In the genomic region with DNA sequence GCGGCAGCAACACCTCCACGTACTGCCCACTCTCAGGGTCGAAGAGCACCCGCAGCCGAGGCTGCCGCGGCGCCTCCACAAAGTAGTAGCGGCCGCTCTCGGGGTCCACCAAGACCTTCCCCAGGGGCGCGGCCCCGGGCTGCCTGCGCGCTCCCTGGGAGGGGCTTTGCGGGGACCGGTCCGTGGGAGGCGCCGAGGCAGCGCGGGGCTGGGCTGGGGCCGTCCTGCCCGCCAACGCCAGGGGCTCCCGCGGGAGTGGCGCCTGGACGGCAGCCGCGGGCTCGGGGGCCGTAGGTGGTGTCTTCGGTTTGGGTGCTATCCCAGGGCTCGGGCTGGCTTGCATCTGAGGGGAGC, we compare ENCODE assay signal across 8 cellular contexts. TPM values are rescaled to one million over a fixed set of nuclear protein-coding genes. Genes with fewer than 3 reads are reported as not detected.
DNase-seq lines count a peak whose midpoint lies in the region; ATAC-seq, FAIRE-seq and TF ChIP-seq lines count a peak whose summit lies in the region.
"Had no signal": no experiment of that assay in that cellular context is flagged by ENCODE, and none has a peak within 500 bp of the region (broad histone marks: within the 10 kb centered on the region; RNA-seq: fewer than 3 reads in every experiment).

No MANE protein-coding gene starts in this region.

- H3K4me1 ChIP-seq in MM.1S (ENCODE audit: low read length) (peaks cover 26% of the 10 kb centered on the region), endothelial cell of umbilical vein (ENCODE audit: control insufficient read depth, extremely low read depth, insufficient read depth, low read length) (peaks cover 12% of the 10 kb centered on the region)

- H3K27ac ChIP-seq in MM.1S (ENCODE audit: low read length) = peak overlapping the region; percentile 98; the same call in 1 of the 2 replicates
- no peak overlapping the region for H3K27ac ChIP-seq in endothelial cell of umbilical vein (ENCODE audit: insufficient read depth, low read depth, low read length)

- no peaks in the 10 kb centered on the region for H3K9me3 ChIP-seq in MM.1S (replicated peaks; ENCODE audit: insufficient read depth, low read length)
- H3K9me3 ChIP-seq in endothelial cell of umbilical vein (replicated peaks; ENCODE audit: control insufficient read depth, insufficient read depth, low read length) = no peaks in the 10 kb centered on the region

- H3K9me2 ChIP-seq in MM.1S (replicated peaks; ENCODE audit: insufficient read depth, low read length) = no peaks in the 10 kb centered on the region

- no peak for TF ChIP-seq CTCF in MM.1S (IDR thresholded peaks at IDR 0.05; ENCODE audit: low read length)
- TF ChIP-seq CTCF in endothelial cell of umbilical vein (IDR thresholded peaks at IDR 0.05; ENCODE audit: extremely low read depth in 1 of 2, insufficient read depth in 1 of 2, low read depth in 1 of 2, low read length in 2 of 2) = no peak

- peak overlapping the region; percentile 96 for H3K9ac ChIP-seq in MM.1S (ENCODE audit: low read length)
- H3K9ac ChIP-seq in endothelial cell of umbilical vein (replicated peaks; ENCODE audit: extremely low read depth, insufficient read depth, low read length) = peak overlapping the region; percentile 10

- H3K36me3 ChIP-seq in MM.1S (replicated peaks; ENCODE audit: insufficient read depth, low read length) (no peaks in the 10 kb centered on the region), endothelial cell of umbilical vein (ENCODE audit: control insufficient read depth in 2 of 2, extremely low read depth in 1 of 2, insufficient read depth in 2 of 2, low read length in 2 of 2) (no peaks in the 10 kb centered on the region)

- H3K9me1 ChIP-seq in endothelial cell of umbilical vein (replicated peaks; ENCODE audit: control insufficient read depth, extremely low read depth, insufficient read depth, low read length) = no peaks in the 10 kb centered on the region

- H3K4me3 Mint-ChIP-seq in stimulated activated effector memory CD8-positive, alpha-beta T cell treated with anti-CD3 and anti-CD28 coated beads, Interleukin-12 subunit alpha, Interleukin-12 subunit beta, amount 100 ng/mL, for 72 hours = peak overlapping the region; percentile 99

- ATAC-seq in GM19351 (IDR thresholded peaks at IDR 0.05; ENCODE audit: unreplicated experiment) (peak; percentile 12), GM18909 (IDR thresholded peaks at IDR 0.05; ENCODE audit: poor library complexity, unreplicated experiment) (no peak)
- no peak for ATAC-seq in stimulated activated effector memory CD8-positive, alpha-beta T cell treated with anti-CD3 and anti-CD28 coated beads, Interleukin-12 subunit alpha, Interleukin-12 subunit beta, amount 100 ng/mL, for 72 hours

- no peak for FAIRE-seq in endothelial cell of umbilical vein (lab: Jason Lieb, UNC)

- BruUV-seq in endothelial cell of umbilical vein (replicated peaks; lab: Mats Ljungman, UMichigan) = no TSS peak

- intact Hi-C loops in endothelial cell of umbilical vein (cut with micrococcal nuclease) = loop anchor here (2.0 to 5.0 kb wide), 2 partner anchors 100 to 814 kb away; partner anchors contain the start of gene MATR3

- CTCF ChIA-PET in endothelial cell of umbilical vein (lab: Charles Lee) = interaction anchor here (0.7 to 2.1 kb wide), 9 partner anchors 9 to 817 kb away, joined by 3 to 7 read pairs (median 3); partner anchors contain the start of genes MATR3 and PAIP2

- H3K79me2 ChIP-seq in MM.1S (ENCODE audit: low read length) (peaks cover 80% of the 10 kb centered on the region), endothelial cell of umbilical vein (ENCODE audit: control insufficient read depth, insufficient read depth, low read length) (no peaks in the 10 kb centered on the region)

- H3F3A ChIP-seq in MM.1S (ENCODE audit: insufficient read depth, low read length) = peaks cover 55% of the 10 kb centered on the region

- peak overlapping the region; percentile 99 for H3K27ac Mint-ChIP-seq in stimulated activated effector memory CD8-positive, alpha-beta T cell treated with anti-CD3 and anti-CD28 coated beads, Interleukin-12 subunit alpha, Interleukin-12 subunit beta, amount 100 ng/mL, for 72 hours

- peak overlapping the region; percentile 60 for H2AFZ ChIP-seq in MM.1S (ENCODE audit: low read length)
- peak overlapping the region; percentile 64 for H2AFZ ChIP-seq in endothelial cell of umbilical vein (ENCODE audit: low read depth, low read length)

- peaks cover 62% of the 10 kb centered on the region for H3K36me3 Mint-ChIP-seq in stimulated activated effector memory CD8-positive, alpha-beta T cell treated with anti-CD3 and anti-CD28 coated beads, Interleukin-12 subunit alpha, Interleukin-12 subunit beta, amount 100 ng/mL, for 72 hours

- H3K4me2 ChIP-seq in MM.1S (ENCODE audit: low read depth, low read length) (peak overlapping the region; percentile 98), endothelial cell of umbilical vein (ENCODE audit: insufficient read depth, low read length) (peak overlapping the region; percentile 52)

- dilution Hi-C loops in endothelial cell of umbilical vein (cut with MboI; ENCODE audit: extremely low pct_ligation_motif_present, low sequenced_read_pairs) = no loop called here

- POLR2A ChIA-PET in endothelial cell of umbilical vein (lab: Charles Lee) = interaction anchor here (1.3 kb wide), 1 partner anchor 50 kb away, joined by 3 read pairs; the partner anchor contains the start of gene PAIP2

- no peak for TF ChIP-seq POLR2A in endothelial cell of umbilical vein (IDR thresholded peaks at IDR 0.05; ENCODE audit: low read depth, low read length)

- H3K27me3 ChIP-seq in MM.1S (replicated peaks; ENCODE audit: insufficient read depth, low read length) (no peaks in the 10 kb centered on the region), endothelial cell of umbilical vein (ENCODE audit: control insufficient read depth in 2 of 2, insufficient read depth in 2 of 2, low read length in 2 of 2) (peaks cover 7 to 14% of the 10 kb centered on the region in 2 experiments)

- peak overlapping the region; percentile 74 for H3K4me3 ChIP-seq in MM.1S (ENCODE audit: low read length)
- peak overlapping the region in 1 of 3 experiments; percentile 15 for H3K4me3 ChIP-seq in endothelial cell of umbilical vein (replicated peaks in 1 of 3; ENCODE audit: insufficient read depth in 1 of 3, low read depth in 1 of 3, low read length in 3 of 3)

- H4K20me1 ChIP-seq in MM.1S (ENCODE audit: insufficient read depth, low read length) (no peaks in the 10 kb centered on the region), endothelial cell of umbilical vein (replicated peaks; ENCODE audit: control insufficient read depth, extremely low read depth, insufficient read depth, low read length) (no peaks in the 10 kb centered on the region)

- H3K9me3 Mint-ChIP-seq in stimulated activated effector memory CD8-positive, alpha-beta T cell treated with anti-CD3 and anti-CD28 coated beads, Interleukin-12 subunit alpha, Interleukin-12 subunit beta, amount 100 ng/mL, for 72 hours = no peaks in the 10 kb centered on the region

- DNase-seq in MM.1S = no peak
- DNase-seq in endothelial cell of umbilical vein (ENCODE audit: low read depth, low spot score) = no peak
- DNase-seq in stimulated activated effector memory CD8-positive, alpha-beta T cell treated with anti-CD3 and anti-CD28 coated beads, Interleukin-12 subunit alpha, Interleukin-12 subunit beta, amount 100 ng/mL, for 72 hours (ENCODE audit: low spot score in 2 of 2) = no peak
- DNase-seq in GDM1 (lab: John Stamatoyannopoulos, UW) = no peak
- no peak for DNase-seq in dedifferentiated amniotic fluid mesenchymal stem cell (ENCODE audit: extremely low spot score)

- H3K4me1 Mint-ChIP-seq in stimulated activated effector memory CD8-positive, alpha-beta T cell treated with anti-CD3 and anti-CD28 coated beads, Interleukin-12 subunit alpha, Interleukin-12 subunit beta, amount 100 ng/mL, for 72 hours = peaks cover 72% of the 10 kb centered on the region

RNA-seq across cellular contexts. Expression of gene MZB1, which starts 2.6 kb away (rescaled TPM):
- total RNA-seq in endothelial cell of umbilical vein = not detected in 2 replicates
- polyA plus RNA-seq in endothelial cell of umbilical vein = 0.06 TPM in 1 of 2 replicates, not detected in the other
- not detected in 2 replicates for polyA plus RNA-seq in endothelial cell of umbilical vein (2011; cell fraction: cytosol; rRNA removed)
- 0.11 TPM in 1 of 2 replicates, not detected in the other for polyA plus RNA-seq in endothelial cell of umbilical vein (2011; cell fraction: nucleus; rRNA removed)
- not detected in 2 replicates for polyA plus RNA-seq in endothelial cell of umbilical vein (2012)
- polyA minus RNA-seq in endothelial cell of umbilical vein = 0.21 and 0.51 TPM in 2 replicates
- not detected for polyA minus RNA-seq in endothelial cell of umbilical vein (2011; cell fraction: cytosol; rRNA and poly(A)+ RNA removed)
- polyA minus RNA-seq in endothelial cell of umbilical vein (2011; cell fraction: nucleus; rRNA and poly(A)+ RNA removed) = 0.53 and 0.67 TPM in 2 replicates

RNA-seq across cellular contexts. Expression of gene PROB1, which starts 2.6 kb away (rescaled TPM):
- 1.9 and 2.4 TPM in 2 replicates for total RNA-seq in endothelial cell of umbilical vein
- 0.40 and 0.47 TPM in 2 replicates for polyA plus RNA-seq in endothelial cell of umbilical vein
- polyA plus RNA-seq in endothelial cell of umbilical vein (2011; cell fraction: cytosol; rRNA removed) = 0.28 and 0.48 TPM in 2 replicates
- polyA plus RNA-seq in endothelial cell of umbilical vein (2011; cell fraction: nucleus; rRNA removed) = 0.64 and 0.71 TPM in 2 replicates
- 0.12 TPM in 2 replicates for polyA plus RNA-seq in endothelial cell of umbilical vein (2012)
- 0.12 and 0.38 TPM in 2 replicates for polyA minus RNA-seq in endothelial cell of umbilical vein
- 1.0 TPM for polyA minus RNA-seq in endothelial cell of umbilical vein (2011; cell fraction: cytosol; rRNA and poly(A)+ RNA removed)
- polyA minus RNA-seq in endothelial cell of umbilical vein (2011; cell fraction: nucleus; rRNA and poly(A)+ RNA removed) = 0.38 and 0.91 TPM in 2 replicates

RNA-seq across cellular contexts. Expression of gene SLC23A1, which starts 9.2 kb away (rescaled TPM):
- not detected in 2 replicates for total RNA-seq in endothelial cell of umbilical vein
- polyA plus RNA-seq in endothelial cell of umbilical vein = not detected in 2 replicates
- polyA plus RNA-seq in endothelial cell of umbilical vein (2011; cell fraction: cytosol; rRNA removed) = not detected in 2 replicates
- polyA plus RNA-seq in endothelial cell of umbilical vein (2011; cell fraction: nucleus; rRNA removed) = not detected in 2 replicates
- polyA plus RNA-seq in endothelial cell of umbilical vein (2012) = not detected in 2 replicates
- 0.11 TPM in 1 of 2 replicates, not detected in the other for polyA minus RNA-seq in endothelial cell of umbilical vein
- 7.2 TPM for polyA minus RNA-seq in endothelial cell of umbilical vein (2011; cell fraction: cytosol; rRNA and poly(A)+ RNA removed)
- not detected in 2 replicates for polyA minus RNA-seq in endothelial cell of umbilical vein (2011; cell fraction: nucleus; rRNA and poly(A)+ RNA removed)
- total RNA-seq: subcutaneous adipose tissue had no signal

RNA-seq across cellular contexts. Expression of gene SPATA24, which starts 11.6 kb away (rescaled TPM):
- total RNA-seq in endothelial cell of umbilical vein = 7.8 and 7.9 TPM in 2 replicates
- 2.1 and 3.2 TPM in 2 replicates for polyA plus RNA-seq in endothelial cell of umbilical vein
- polyA plus RNA-seq in endothelial cell of umbilical vein (2011; cell fraction: cytosol; rRNA removed) = 5.9 and 6.4 TPM in 2 replicates
- 3.5 and 5.7 TPM in 2 replicates for polyA plus RNA-seq in endothelial cell of umbilical vein (2011; cell fraction: nucleus; rRNA removed)
- 4.9 and 6.6 TPM in 2 replicates for polyA plus RNA-seq in endothelial cell of umbilical vein (2012)
- polyA minus RNA-seq in endothelial cell of umbilical vein = 3.5 and 3.7 TPM in 2 replicates
- polyA minus RNA-seq in endothelial cell of umbilical vein (2011; cell fraction: cytosol; rRNA and poly(A)+ RNA removed) = 3.4 TPM
- 2.2 and 3.5 TPM in 2 replicates for polyA minus RNA-seq in endothelial cell of umbilical vein (2011; cell fraction: nucleus; rRNA and poly(A)+ RNA removed)

RNA-seq across cellular contexts. Expression of gene DNAJC18, which starts 47.0 kb away (rescaled TPM):
- 51.1 and 52.6 TPM in 2 replicates for total RNA-seq in endothelial cell of umbilical vein
- 23.2 and 26.0 TPM in 2 replicates for polyA plus RNA-seq in endothelial cell of umbilical vein
- 11.9 and 17.8 TPM in 2 replicates for polyA plus RNA-seq in endothelial cell of umbilical vein (2011; cell fraction: cytosol; rRNA removed)
- 191 and 204 TPM in 2 replicates for polyA plus RNA-seq in endothelial cell of umbilical vein (2011; cell fraction: nucleus; rRNA removed)
- polyA plus RNA-seq in endothelial cell of umbilical vein (2012) = 33.0 and 35.2 TPM in 2 replicates
- 24.1 and 26.7 TPM in 2 replicates for polyA minus RNA-seq in endothelial cell of umbilical vein
- 3.0 TPM for polyA minus RNA-seq in endothelial cell of umbilical vein (2011; cell fraction: cytosol; rRNA and poly(A)+ RNA removed)
- 39.1 and 53.2 TPM in 2 replicates for polyA minus RNA-seq in endothelial cell of umbilical vein (2011; cell fraction: nucleus; rRNA and poly(A)+ RNA removed)
